Comparison of ENCODE assay signal across 26 cellular contexts in genomic region chr9:133963166-133963565, GRCh38. TPM values are rescaled to one million over a fixed set of nuclear protein-coding genes. Genes with fewer than 3 reads are reported as not detected.
A peak's percentile ranks its signal among the peaks of the same experiment; 100 is the strongest.
DNase-seq lines count a peak whose midpoint lies in the region; ATAC-seq and TF ChIP-seq lines count a peak whose summit lies in the region.
"Had no signal": no experiment of that assay in that cellular context is flagged by ENCODE, and none has a peak within 500 bp of the region (broad histone marks: within the 10 kb centered on the region; RNA-seq: fewer than 3 reads in every experiment).

No MANE protein-coding gene starts in this region.

- TF ChIP-seq CTCF in right atrium auricular region (IDR thresholded peaks at IDR 0.05) = no peak
- TF ChIP-seq CTCF in RWPE1 (conservative IDR thresholded peaks at IDR 0.05; ENCODE audit: low read depth) = no peak

- intact Hi-C loops in Right ventricle myocardium inferior (cut with DNase I) = no loop called here

- H3K4me3 ChIP-seq in right atrium auricular region = no peak overlapping the region
- H3K4me3 ChIP-seq: HAP-1 had no signal

- H3K27me3 ChIP-seq in right atrium auricular region = no peaks in the 10 kb centered on the region

- ATAC-seq in Right ventricle myocardium inferior (no peak), left lobe of liver (peak; percentile 14), GM18502 (IDR thresholded peaks at IDR 0.05; ENCODE audit: poor library complexity, unreplicated experiment) (no peak)
- no peak for ATAC-seq in stimulated activated memory B cell treated with anti-CD40 and anti-IgM and Interleukin-4, amounts not matched to agents 10 μg/mL and 1 μg/mL and 100 μg/mL, for 72 hours
- ATAC-seq: PC-3, SK-N-SH treated with all-trans-retinoic acid at 6 μM for 48 hours had no signal

- H3K9me3 Mint-ChIP-seq in stimulated activated memory B cell treated with anti-CD40 and anti-IgM and Interleukin-4, amounts not matched to agents 10 μg/mL and 1 μg/mL and 100 μg/mL, for 72 hours = peaks cover 3% of the 10 kb centered on the region

- H3K4me1 ChIP-seq in right atrium auricular region = peaks cover 0 to 22% of the 10 kb centered on the region in 2 donors

- peak; percentile 20 for DNase-seq in Right ventricle myocardium inferior (ENCODE audit: missing footprints)
- no peak for DNase-seq in right atrium auricular region (ENCODE audit: low spot score)
- no peak for DNase-seq in RWPE1 (ENCODE audit: low spot score)
- DNase-seq in left lobe of liver (ENCODE audit: low spot score) = no peak
- DNase-seq in COLO668 (lab: John Stamatoyannopoulos, UW; ENCODE audit: unreplicated experiment) = no peak
- no peak for DNase-seq in AML-193 (lab: John Stamatoyannopoulos, UW)
- DNase-seq: ACHN; CD8-positive, alpha-beta memory T cell; DMS53; GDM1; KBM-7; MM.1S; NCI-H1048; NCI-H1436; NCI-H187 treated with DMSO at 0.1 percent for 48 hours; NCI-H2107; NCI-H446 treated with DMSO at 0.1 percent for 48 hours; NCI-H526 treated with DMSO at 0.1 percent for 48 hours; PC-3 had no signal

- no peak overlapping the region for H3K4me3 Mint-ChIP-seq in stimulated activated memory B cell treated with anti-CD40 and anti-IgM and Interleukin-4, amounts not matched to agents 10 μg/mL and 1 μg/mL and 100 μg/mL, for 72 hours
- H3K4me3 Mint-ChIP-seq: CD8-positive, alpha-beta memory T cell had no signal

- peak overlapping the region; percentile 79 for H3K27ac Mint-ChIP-seq in stimulated activated memory B cell treated with anti-CD40 and anti-IgM and Interleukin-4, amounts not matched to agents 10 μg/mL and 1 μg/mL and 100 μg/mL, for 72 hours
- H3K27ac Mint-ChIP-seq: CD8-positive, alpha-beta memory T cell had no signal

- H3K27ac ChIP-seq in right atrium auricular region = no peak overlapping the region
- peak overlapping the region; percentile 35 for H3K27ac ChIP-seq in RWPE1
- H3K27ac ChIP-seq: 22Rv1, C4-2B, HL-60 had no signal

- H3K9me3 ChIP-seq in right atrium auricular region = peaks cover 0 to 13% of the 10 kb centered on the region in 2 donors

- H3K36me3 ChIP-seq in right atrium auricular region = no peaks in the 10 kb centered on the region
- H3K36me3 ChIP-seq: HAP-1 had no signal

- CTCF ChIA-PET in RWPE1 (lab: Yijun Ruan, JAX) = interaction anchor here (1.1 to 1.4 kb wide), 2 partner anchors 19 to 22 kb away, joined by 3 to 6 read pairs; no protein-coding TSS in a partner anchor

- H3K36me3 Mint-ChIP-seq in stimulated activated memory B cell treated with anti-CD40 and anti-IgM and Interleukin-4, amounts not matched to agents 10 μg/mL and 1 μg/mL and 100 μg/mL, for 72 hours = peaks cover 18% of the 10 kb centered on the region

- POLR2A ChIA-PET in RWPE1 (lab: Yijun Ruan, JAX; ENCODE audit: low non-redundant PET) = no interaction called here

- peaks cover 75% of the 10 kb centered on the region for H3K4me1 Mint-ChIP-seq in stimulated activated memory B cell treated with anti-CD40 and anti-IgM and Interleukin-4, amounts not matched to agents 10 μg/mL and 1 μg/mL and 100 μg/mL, for 72 hours

- no peaks in the 10 kb centered on the region for H3K27me3 Mint-ChIP-seq in stimulated activated memory B cell treated with anti-CD40 and anti-IgM and Interleukin-4, amounts not matched to agents 10 μg/mL and 1 μg/mL and 100 μg/mL, for 72 hours

RNA-seq across cellular contexts. Expression of gene VAV2, which starts 29.0 kb away (rescaled TPM):
- 7.6 TPM for total RNA-seq in Right ventricle myocardium inferior
- total RNA-seq in right atrium auricular region = 1 to 10 TPM; 3.4 to 6.0 TPM
- total RNA-seq in left lobe of liver = 34.8 TPM
